ENCODE assay signal across 8 cellular contexts in genomic region chr7:24907311-24907886, GRCh38.
A peak's percentile ranks its signal among the peaks of the same experiment; 100 is the strongest.
DNase-seq lines count a peak whose midpoint lies in the region; ATAC-seq and TF ChIP-seq lines count a peak whose summit lies in the region.

No MANE protein-coding gene starts in this region.

- peaks cover 94% of the 10 kb centered on the region for H3K4me1 ChIP-seq in Karpas-422 (ENCODE audit: low read length)

- H3K27me3 ChIP-seq in GM06990 (replicated peaks; ENCODE audit: control insufficient read depth, insufficient read depth, low read length) (no peaks in the 10 kb centered on the region), Karpas-422 (ENCODE audit: low read length) (no peaks in the 10 kb centered on the region)

- no peak overlapping the region for H3K4me2 ChIP-seq in Karpas-422 (ENCODE audit: low read depth, low read length, poor library complexity, severe bottlenecking)

- H3K36me3 Mint-ChIP-seq in central memory CD8-positive, alpha-beta T cell (ENCODE audit: insufficient read depth) = no peaks in the 10 kb centered on the region

- DNase-seq in GM06990 (ENCODE audit: extremely low read depth, insufficient read length) (no peak), Karpas-422 (no peak), NCI-H1092 (lab: John Stamatoyannopoulos, UW) (no peak), HEK293T (ENCODE audit: extremely low spot score) (no peak), NCI-H345 treated with DMSO at 0.1 percent for 48 hours (lab: John Stamatoyannopoulos, UW; ENCODE audit: unreplicated experiment) (no peak)
- no peak for DNase-seq in central memory CD8-positive, alpha-beta T cell (ENCODE audit: low spot score in 2 of 2)
- no peak for DNase-seq in NK-92 treated with Interleukin-12 subunit alpha and Interleukin-12 subunit beta, amount 100 ng/mL, for 24 hours (lab: John Stamatoyannopoulos, UW)

- no peak for TF ChIP-seq CTCF in GM06990 (IDR thresholded peaks at IDR 0.05; ENCODE audit: insufficient read depth, low read length, poor library complexity, severe bottlenecking)

- H4K20me1 ChIP-seq in Karpas-422 (ENCODE audit: insufficient read depth, low read depth, low read length) = no peaks in the 10 kb centered on the region; the same call in 1 of the 2 replicates

- H3K9me2 ChIP-seq in Karpas-422 (replicated peaks; ENCODE audit: insufficient read depth, low read length) = no peaks in the 10 kb centered on the region

- no peak overlapping the region for H2AFZ ChIP-seq in Karpas-422 (ENCODE audit: low read length)

- no peaks in the 10 kb centered on the region for H3K9me3 Mint-ChIP-seq in central memory CD8-positive, alpha-beta T cell

- H3K4me1 Mint-ChIP-seq in central memory CD8-positive, alpha-beta T cell = peaks cover 51% of the 10 kb centered on the region

- no peak overlapping the region for H3K9ac ChIP-seq in Karpas-422 (ENCODE audit: low read length)

- CTCF ChIA-PET in HEK293T (lab: Yijun Ruan, JAX) = no interaction called here

- peaks cover 98% of the 10 kb centered on the region for H3K79me2 ChIP-seq in Karpas-422 (ENCODE audit: low read length)

- H3K4me3 Mint-ChIP-seq in central memory CD8-positive, alpha-beta T cell = no peak overlapping the region

- no peak overlapping the region for H3K27ac Mint-ChIP-seq in central memory CD8-positive, alpha-beta T cell (ENCODE audit: low read depth)

- peak overlapping the region; percentile 34 for H3K4me3 ChIP-seq in GM06990 (replicated peaks; ENCODE audit: low read depth, low read length)
- no peak overlapping the region for H3K4me3 ChIP-seq in Karpas-422 (ENCODE audit: low read length)

- peak overlapping the region; percentile 67 for H3K27ac ChIP-seq in Karpas-422 (ENCODE audit: low read length)

- POLR2A ChIA-PET in HEK293T (lab: Yijun Ruan, JAX) = no interaction called here

- no peaks in the 10 kb centered on the region for H3K9me3 ChIP-seq in Karpas-422 (ENCODE audit: low read length)

- ATAC-seq in GM21717 (IDR thresholded peaks at IDR 0.05; ENCODE audit: unreplicated experiment) = peak; percentile 51
- ATAC-seq in central memory CD8-positive, alpha-beta T cell (replicated peaks; ENCODE audit: extremely low read depth, poor library complexity, severe bottlenecking) = peak; percentile 59

- H3K27me3 Mint-ChIP-seq in central memory CD8-positive, alpha-beta T cell = no peaks in the 10 kb centered on the region

- H3K36me3 ChIP-seq in GM06990 (ENCODE audit: control insufficient read depth, insufficient read depth, low read length) (no peaks in the 10 kb centered on the region), Karpas-422 (ENCODE audit: insufficient read depth, low read length) (peaks cover 19% of the 10 kb centered on the region)

TF ChIP-seq in HEK293T, 16 proteins besides CTCF, POLR2A, EP300 and RAD21:
- no peak for TF ChIP-seq ZNF384 (IDR thresholded peaks at IDR 0.05)
- TF ChIP-seq NFRKB (IDR thresholded peaks at IDR 0.05) = no peak
- no peak for TF ChIP-seq FOXM1 (IDR thresholded peaks at IDR 0.05; ENCODE audit: borderline replicate concordance)
- no peak for TF ChIP-seq ARNT (IDR thresholded peaks at IDR 0.05)
- TF ChIP-seq BHLHE40 (IDR thresholded peaks at IDR 0.05; ENCODE audit: borderline replicate concordance) = no peak
- no peak for TF ChIP-seq LEF1 (IDR thresholded peaks at IDR 0.05; ENCODE audit: borderline replicate concordance)
- TF ChIP-seq SP1 (IDR thresholded peaks at IDR 0.05) = no peak
- no peak for TF ChIP-seq SUZ12 (IDR thresholded peaks at IDR 0.05)
- TF ChIP-seq CTBP1 (IDR thresholded peaks at IDR 0.05; ENCODE audit: borderline replicate concordance) = no peak
- TF ChIP-seq L3MBTL2 (conservative IDR thresholded peaks at IDR 0.05) = no peak
- no peak for TF ChIP-seq ELF4 (IDR thresholded peaks at IDR 0.05)
- no peak for TF ChIP-seq FOXA1 (IDR thresholded peaks at IDR 0.05)
- no peak for TF ChIP-seq PKNOX1 (IDR thresholded peaks at IDR 0.05)
- no peak for TF ChIP-seq HDGF (IDR thresholded peaks at IDR 0.05; ENCODE audit: borderline replicate concordance)
- no peak for TF ChIP-seq TARDBP (IDR thresholded peaks at IDR 0.05)
- TF ChIP-seq FOXK2 (IDR thresholded peaks at IDR 0.05) = no peak
